ENCODE assay signal across 8 cellular contexts in the genomic region with DNA sequence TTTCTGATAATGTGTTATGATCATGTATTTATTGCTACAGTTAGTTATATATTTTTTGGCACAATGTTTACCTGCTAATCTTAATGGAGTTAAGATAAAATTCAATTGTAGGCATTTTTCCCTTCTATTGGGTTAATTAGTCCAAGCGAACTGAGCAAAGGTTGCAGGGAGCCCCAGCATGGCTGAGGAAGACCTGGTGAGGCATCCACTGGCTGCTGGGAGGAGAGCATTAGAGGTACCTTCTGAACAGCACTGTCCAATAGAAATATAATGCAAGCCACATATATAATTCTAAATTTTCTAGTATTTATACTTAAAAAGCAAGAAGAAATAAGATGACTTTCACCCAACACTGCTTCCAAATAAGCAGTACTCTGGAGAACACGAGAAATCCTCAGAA. TPM values are rescaled to one million over a fixed set of nuclear protein-coding genes. Genes with fewer than 3 reads are reported as not detected.
DNase-seq lines count a peak whose midpoint lies in the region; ATAC-seq and TF ChIP-seq lines count a peak whose summit lies in the region.

No MANE protein-coding gene starts in this region.

- H3K9me3 Mint-ChIP-seq in activated T-cell treated with anti-CD3 and anti-CD28 coated beads, Interleukin-2, amount 50 U/mL, for 24 hours: no peaks in the 10 kb centered on the region

- H3K9ac ChIP-seq in subcutaneous abdominal adipose tissue (ENCODE audit: low read length in 5 of 5): peak overlapping the region; percentile 85 to 97 (median 89)

- peak overlapping the region; percentile 89 for H3K4me3 Mint-ChIP-seq in activated T-cell treated with anti-CD3 and anti-CD28 coated beads, Interleukin-2, amount 50 U/mL, for 24 hours

- peaks cover 3% of the 10 kb centered on the region for H3K27me3 ChIP-seq in hepatocyte
- H3K27me3 ChIP-seq in subcutaneous abdominal adipose tissue (ENCODE audit: control insufficient read depth in 5 of 5, insufficient read depth in 4 of 5, low read length in 5 of 5): peaks cover 0 to 3% (median 2%) of the 10 kb centered on the region in 5 donors

- H3K4me1 ChIP-seq in hepatocyte (ENCODE audit: insufficient read depth) (peaks cover 6% of the 10 kb centered on the region), subcutaneous abdominal adipose tissue (ENCODE audit: control insufficient read depth in 5 of 5, insufficient read depth in 5 of 5, low read length in 5 of 5) (peaks cover 0 to 20% (median 16%) of the 10 kb centered on the region in 5 donors)

- H3K36me3 Mint-ChIP-seq in activated T-cell treated with anti-CD3 and anti-CD28 coated beads, Interleukin-2, amount 50 U/mL, for 24 hours (ENCODE audit: low read depth): peaks cover 31% of the 10 kb centered on the region

- H3K36me3 ChIP-seq in hepatocyte (replicated peaks; ENCODE audit: insufficient read depth, low read depth): no peaks in the 10 kb centered on the region
- H3K36me3 ChIP-seq in subcutaneous abdominal adipose tissue (ENCODE audit: control insufficient read depth in 5 of 5, insufficient read depth in 5 of 5, low read length in 5 of 5): peaks cover 0 to 6% (median 3%) of the 10 kb centered on the region in 5 donors

- no peaks in the 10 kb centered on the region for H3K9me3 ChIP-seq in hepatocyte (ENCODE audit: low read depth)
- H3K9me3 ChIP-seq in subcutaneous abdominal adipose tissue (ENCODE audit: control insufficient read depth in 5 of 5, low read length in 5 of 5): no peaks in the 10 kb centered on the region

- H4K20me1 ChIP-seq in hepatocyte (ENCODE audit: insufficient read depth, poor library complexity, severe bottlenecking): no peaks in the 10 kb centered on the region

- 34% methylated on average over 2 of the region's 2 CpGs for WGBS in hepatocyte (ENCODE audit: low lambda C conversion rate, missing lambda C conversion rate)

- TF ChIP-seq CTCF in VCaP (conservative IDR thresholded peaks at IDR 0.05): no peak
- no peak for TF ChIP-seq CTCF in hepatocyte (IDR thresholded peaks at IDR 0.05; ENCODE audit: poor library complexity)

- peak overlapping the region; percentile 93 for H3K27ac Mint-ChIP-seq in activated T-cell treated with anti-CD3 and anti-CD28 coated beads, Interleukin-2, amount 50 U/mL, for 24 hours

- peak overlapping the region; percentile 78 for H3K27ac ChIP-seq in VCaP
- peak overlapping the region; percentile 86 for H3K27ac ChIP-seq in hepatocyte
- H3K27ac ChIP-seq in subcutaneous abdominal adipose tissue (ENCODE audit: low read depth, low read length): peak overlapping the region; percentile 75

- no peak for ATAC-seq in GM18907 (IDR thresholded peaks at IDR 0.05; ENCODE audit: unreplicated experiment)

- H3K4me2 ChIP-seq in hepatocyte: peak overlapping the region; percentile 85

- no peak for DNase-seq in activated T-cell treated with anti-CD3 and anti-CD28 coated beads, Interleukin-2, amount 50 U/mL, for 24 hours
- DNase-seq in activated T-cell treated with anti-CD3 and anti-CD28 coated beads for 4 hours: no peak
- peak; percentile 32 for DNase-seq in hepatocyte (ENCODE audit: low spot score)
- DNase-seq in AG08395 (ENCODE audit: low spot score): no peak
- DNase-seq in NCI-H524 (lab: John Stamatoyannopoulos, UW): no peak

- peaks cover 18% of the 10 kb centered on the region for H3K27me3 Mint-ChIP-seq in activated T-cell treated with anti-CD3 and anti-CD28 coated beads, Interleukin-2, amount 50 U/mL, for 24 hours

- H3K4me1 Mint-ChIP-seq in activated T-cell treated with anti-CD3 and anti-CD28 coated beads, Interleukin-2, amount 50 U/mL, for 24 hours (ENCODE audit: low read depth): peaks cover 28% of the 10 kb centered on the region

- H3K4me3 ChIP-seq in hepatocyte (peak overlapping the region; percentile 46), subcutaneous abdominal adipose tissue (ENCODE audit: low read depth in 1 of 5, low read length in 5 of 5) (peak overlapping the region; percentile 83 to 99 (median 97))

- H3K9me2 ChIP-seq in hepatocyte (replicated peaks; ENCODE audit: insufficient read depth): no peaks in the 10 kb centered on the region

- H2AFZ ChIP-seq in hepatocyte: peak overlapping the region; percentile 54

- peaks cover 22% of the 10 kb centered on the region for H3K79me2 ChIP-seq in hepatocyte

RNA-seq across cellular contexts. Expression of a gene that starts 0.7 kb away (rescaled TPM):
- total RNA-seq in hepatocyte: 39.6 and 48.0 TPM in 2 replicates
- 44.8 and 58.0 TPM in 2 replicates for polyA plus RNA-seq in hepatocyte

RNA-seq across cellular contexts. Expression of a gene that starts 17.9 kb away (rescaled TPM):
- total RNA-seq in hepatocyte: 49.4 and 69.7 TPM in 2 replicates
- 46.0 and 68.1 TPM in 2 replicates for polyA plus RNA-seq in hepatocyte

RNA-seq across cellular contexts. Expression of a gene that starts 18.7 kb away (rescaled TPM):
- 78.3 and 87.8 TPM in 2 replicates for total RNA-seq in hepatocyte
- polyA plus RNA-seq in hepatocyte: 57.9 and 58.9 TPM in 2 replicates

RNA-seq across cellular contexts. Expression of a gene that starts 19.9 kb away (rescaled TPM):
- total RNA-seq in hepatocyte: 1.7 and 6.8 TPM in 2 replicates
- 0.45 and 2.6 TPM in 2 replicates for polyA plus RNA-seq in hepatocyte

RNA-seq across cellular contexts. Expression of a gene that starts 38.9 kb away (rescaled TPM):
- 0.72 and 0.83 TPM in 2 replicates for total RNA-seq in hepatocyte
- polyA plus RNA-seq in hepatocyte: 0.43 and 0.75 TPM in 2 replicates
